Comparison of ENCODE assay signal across 8 cellular contexts in genomic region chr16:15093940-15094827, GRCh38. TPM values are rescaled to one million over a fixed set of nuclear protein-coding genes. Genes with fewer than 3 reads are reported as not detected.
DNase-seq lines count a peak whose midpoint lies in the region; ATAC-seq and TF ChIP-seq lines count a peak whose summit lies in the region.
"Not testable (repeated sequence)": the region's sequence is repeated elsewhere in the genome, so short reads cannot be mapped to it uniquely, and the experiment has no call there.

A gene with protein sequence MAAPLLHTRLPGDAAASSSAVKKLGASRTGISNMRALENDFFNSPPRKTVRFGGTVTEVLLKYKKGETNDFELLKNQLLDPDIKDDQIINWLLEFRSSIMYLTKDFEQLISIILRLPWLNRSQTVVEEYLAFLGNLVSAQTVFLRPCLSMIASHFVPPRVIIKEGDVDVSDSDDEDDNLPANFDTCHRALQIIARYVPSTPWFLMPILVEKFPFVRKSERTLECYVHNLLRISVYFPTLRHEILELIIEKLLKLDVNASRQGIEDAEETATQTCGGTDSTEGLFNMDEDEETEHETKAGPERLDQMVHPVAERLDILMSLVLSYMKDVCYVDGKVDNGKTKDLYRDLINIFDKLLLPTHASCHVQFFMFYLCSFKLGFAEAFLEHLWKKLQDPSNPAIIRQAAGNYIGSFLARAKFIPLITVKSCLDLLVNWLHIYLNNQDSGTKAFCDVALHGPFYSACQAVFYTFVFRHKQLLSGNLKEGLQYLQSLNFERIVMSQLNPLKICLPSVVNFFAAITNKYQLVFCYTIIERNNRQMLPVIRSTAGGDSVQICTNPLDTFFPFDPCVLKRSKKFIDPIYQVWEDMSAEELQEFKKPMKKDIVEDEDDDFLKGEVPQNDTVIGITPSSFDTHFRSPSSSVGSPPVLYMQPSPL (minus strand): TSS chr16:15094272. CDS start chr16:15094233, 39 bp downstream.

- peak; percentile 95 for DNase-seq in BE2C
- DNase-seq in GM19240 (ENCODE audit: insufficient read length, low spot score): peak; percentile 50
- peak; percentile 84 to 95 for DNase-seq in NCI-H524 (lab: John Stamatoyannopoulos, UW)
- peak; percentile 80 to 81 for DNase-seq in activated CD4-positive, alpha-beta T cell treated with anti-CD3 and anti-CD28 coated beads for 4 hours
- peak; percentile 94 for DNase-seq in kidney tubule cell (ENCODE audit: low spot score)
- peak; percentile 68 to 86 (median 78) for DNase-seq in stimulated activated CD4-positive, alpha-beta T cell treated with anti-CD3 and anti-CD28 coated beads, Interleukin-1b, Interleukin-23, amount 100 ng/mL, for 24 hours (ENCODE audit: low read depth in 4 of 4, low spot score in 1 of 4)

- peak within 1 kb of the TSS; percentile 47 for H3K27ac ChIP-seq in cingulate gyrus (ENCODE audit: low read depth, low read length)

- H3K9me3 ChIP-seq in BE2C: not testable (repeated sequence)

- not testable (repeated sequence) for TF ChIP-seq CTCF in BE2C (IDR thresholded peaks at IDR 0.05; ENCODE audit: low read depth, low read length)

- H3K36me3 ChIP-seq in BE2C: not testable (repeated sequence)

- H3K4me3 ChIP-seq in BE2C (ENCODE audit: low read depth, low read length): peak within 1 kb of the TSS; percentile 88

- ATAC-seq in HG03457 (IDR thresholded peaks at IDR 0.05; ENCODE audit: unreplicated experiment): peak; percentile 92

- not testable (repeated sequence) for H3K4me1 ChIP-seq in BE2C

- not testable (repeated sequence) for H3K27me3 ChIP-seq in BE2C

RNA-seq across cellular contexts. Expression of the gene that starts here (rescaled TPM):
- 118 TPM for polyA plus RNA-seq in BE2C (2012; ENCODE audit: insufficient read depth, insufficient read length, low read depth)

Comparison
In these comparisons a context has a peak if more than half of its experiments do, and no peak if none do; other contexts are left out.
1. Peak in every context shown above with its lines: DNase-seq, ATAC-seq, H3K4me3 ChIP-seq and H3K27ac ChIP-seq.